In the genomic region with DNA sequence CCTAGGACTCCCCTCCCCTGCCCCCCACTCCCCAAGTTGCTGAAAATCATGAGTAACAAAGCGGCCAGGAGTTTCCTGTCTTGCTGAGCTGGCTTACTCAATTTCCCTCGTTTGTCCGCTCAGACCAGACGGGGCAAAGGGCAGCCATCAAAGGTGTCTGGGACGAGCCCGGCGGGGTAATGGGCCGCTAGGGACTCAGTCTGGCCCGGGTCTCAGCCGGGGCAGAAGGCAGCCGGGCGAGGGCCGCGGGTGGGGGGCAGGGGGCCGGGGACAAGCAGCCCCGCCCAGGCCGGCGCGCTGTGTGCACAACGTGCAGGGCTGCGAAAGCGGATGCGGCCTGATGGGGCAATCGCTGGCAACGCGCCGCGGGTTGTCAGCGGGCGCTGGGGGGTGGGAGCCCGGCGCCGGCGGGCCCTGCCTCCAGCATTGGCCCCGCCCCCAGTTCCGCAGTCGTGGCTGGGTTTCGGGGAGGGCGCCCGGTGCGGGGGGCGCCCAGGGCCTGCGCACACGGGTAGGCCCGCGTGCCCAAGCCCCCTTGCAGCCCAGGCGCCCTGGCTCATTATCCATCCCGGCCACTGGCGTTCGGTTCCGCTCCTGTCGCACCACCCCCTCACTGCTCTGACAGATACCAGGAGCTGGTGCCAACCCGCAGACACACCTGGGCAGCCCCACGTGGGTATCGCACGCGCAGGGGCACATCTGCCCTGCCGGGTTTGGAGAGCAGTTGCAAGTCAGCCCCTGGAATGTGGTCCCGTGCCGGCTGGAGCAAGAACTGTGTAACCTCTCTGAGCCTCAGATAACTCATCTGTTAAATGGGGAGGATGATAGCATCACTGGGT, we compare ENCODE assay signal across 1 cellular context.
TF ChIP-seq lines count a peak whose summit lies in the region.

No MANE protein-coding gene starts in this region.

TF ChIP-seq in HepG2, 621 proteins besides CTCF, POLR2A, EP300 and RAD21 (continued from another document and continues in another):
- TF ChIP-seq, protein P1, sequence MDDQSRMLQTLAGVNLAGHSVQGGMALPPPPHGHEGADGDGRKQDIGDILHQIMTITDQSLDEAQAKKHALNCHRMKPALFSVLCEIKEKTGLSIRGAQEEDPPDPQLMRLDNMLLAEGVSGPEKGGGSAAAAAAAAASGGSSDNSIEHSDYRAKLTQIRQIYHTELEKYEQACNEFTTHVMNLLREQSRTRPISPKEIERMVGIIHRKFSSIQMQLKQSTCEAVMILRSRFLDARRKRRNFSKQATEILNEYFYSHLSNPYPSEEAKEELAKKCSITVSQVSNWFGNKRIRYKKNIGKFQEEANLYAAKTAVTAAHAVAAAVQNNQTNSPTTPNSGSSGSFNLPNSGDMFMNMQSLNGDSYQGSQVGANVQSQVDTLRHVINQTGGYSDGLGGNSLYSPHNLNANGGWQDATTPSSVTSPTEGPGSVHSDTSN (CRISPR knock-in tag; IDR thresholded peaks at IDR 0.05; ENCODE audit: borderline replicate concordance), result 0 out of 2 replicates have a peak, but pooled peaks have one; percentile 21
- TF ChIP-seq ZNF12 (CRISPR knock-in tag; IDR thresholded peaks at IDR 0.05) (no peak; the same call in 1 of the 2 replicates), FOXC1 (CRISPR knock-in tag; IDR thresholded peaks at IDR 0.05; ENCODE audit: borderline replicate concordance) (peak; percentile 37; the same call in 1 of the 2 replicates), HOXA7 (CRISPR knock-in tag; IDR thresholded peaks at IDR 0.05) (no peak), CHD2 (IDR thresholded peaks at IDR 0.05; ENCODE audit: low read depth, low read length) (no peak), NCOR1 (IDR thresholded peaks at IDR 0.05; ENCODE audit: borderline replicate concordance, low read length) (peak; percentile 90; the same call in 1 of the 2 replicates), HMG20A (CRISPR knock-in tag; IDR thresholded peaks at IDR 0.05; ENCODE audit: borderline replicate concordance) (peak; percentile 11; the same call in 1 of the 2 replicates), EEA1 (CRISPR knock-in tag; IDR thresholded peaks at IDR 0.05; ENCODE audit: borderline replicate concordance) (no peak), FLYWCH1 (CRISPR knock-in tag; IDR thresholded peaks at IDR 0.05) (no peak), PHF20 (CRISPR knock-in tag; IDR thresholded peaks at IDR 0.05) (peak; percentile 60), SRSF4 (IDR thresholded peaks at IDR 0.05; ENCODE audit: low read depth, low read length, poor library complexity, severe bottlenecking) (no peak), AGO1 (IDR thresholded peaks at IDR 0.05; ENCODE audit: low read depth, low read length, poor library complexity, severe bottlenecking) (no peak), JUND (CRISPR knock-in tag; IDR thresholded peaks at IDR 0.05) (0 out of 2 replicates have a peak, but pooled peaks have one; percentile 47), TCF12 (IDR thresholded peaks at IDR 0.05) (no peak), TCF12 (CRISPR knock-in tag; IDR thresholded peaks at IDR 0.05) (peak; percentile 89), ZNF431 (CRISPR knock-in tag; IDR thresholded peaks at IDR 0.05; ENCODE audit: borderline replicate concordance, low read depth) (peak; percentile 68; the same call in 1 of the 2 replicates), NFRKB (IDR thresholded peaks at IDR 0.05) (no peak), ZNF713 (CRISPR knock-in tag; IDR thresholded peaks at IDR 0.05) (no peak), SSRP1 (CRISPR knock-in tag; IDR thresholded peaks at IDR 0.05) (peak; percentile 91), TSC22D2 (CRISPR knock-in tag; IDR thresholded peaks at IDR 0.05; ENCODE audit: borderline replicate concordance) (no peak), SOX5 (CRISPR knock-in tag; IDR thresholded peaks at IDR 0.05; ENCODE audit: borderline replicate concordance) (peak; percentile 68; the same call in 1 of the 2 replicates), ZNF569 (CRISPR knock-in tag; IDR thresholded peaks at IDR 0.05; ENCODE audit: borderline replicate concordance) (no peak), ZNF101 (CRISPR knock-in tag; IDR thresholded peaks at IDR 0.05; ENCODE audit: borderline replicate concordance, low read depth) (no peak), RBM39 (IDR thresholded peaks at IDR 0.05; ENCODE audit: low read depth, low read length, poor library complexity, severe bottlenecking) (peak; percentile 57), SIN3A (IDR thresholded peaks at IDR 0.05; ENCODE audit: borderline replicate concordance, low read depth, low read length) (peak; percentile 72; the same call in 1 of the 2 replicates), ARNTL (CRISPR knock-in tag; IDR thresholded peaks at IDR 0.05) (peak; percentile 91), HOXA3 (CRISPR knock-in tag; IDR thresholded peaks at IDR 0.05) (peak; percentile 89), ZNF530 (CRISPR knock-in tag; IDR thresholded peaks at IDR 0.05; ENCODE audit: low read depth) (no peak), MIER2 (CRISPR knock-in tag; IDR thresholded peaks at IDR 0.05) (no peak), RXRB (CRISPR knock-in tag; IDR thresholded peaks at IDR 0.05; ENCODE audit: borderline replicate concordance) (peak; percentile 79), DNMT3B (CRISPR knock-in tag; conservative IDR thresholded peaks at IDR 0.05) (no peak), CBX2 (IDR thresholded peaks at IDR 0.05; ENCODE audit: low read depth, low read length) (no peak), CBX2 (CRISPR knock-in tag; IDR thresholded peaks at IDR 0.05; ENCODE audit: low read depth) (no peak), FOSL1 (CRISPR knock-in tag; IDR thresholded peaks at IDR 0.05; ENCODE audit: borderline replicate concordance) (no peak), KLF9 (CRISPR knock-in tag; IDR thresholded peaks at IDR 0.05; ENCODE audit: low read depth) (no peak)
- TF ChIP-seq, protein P2, sequence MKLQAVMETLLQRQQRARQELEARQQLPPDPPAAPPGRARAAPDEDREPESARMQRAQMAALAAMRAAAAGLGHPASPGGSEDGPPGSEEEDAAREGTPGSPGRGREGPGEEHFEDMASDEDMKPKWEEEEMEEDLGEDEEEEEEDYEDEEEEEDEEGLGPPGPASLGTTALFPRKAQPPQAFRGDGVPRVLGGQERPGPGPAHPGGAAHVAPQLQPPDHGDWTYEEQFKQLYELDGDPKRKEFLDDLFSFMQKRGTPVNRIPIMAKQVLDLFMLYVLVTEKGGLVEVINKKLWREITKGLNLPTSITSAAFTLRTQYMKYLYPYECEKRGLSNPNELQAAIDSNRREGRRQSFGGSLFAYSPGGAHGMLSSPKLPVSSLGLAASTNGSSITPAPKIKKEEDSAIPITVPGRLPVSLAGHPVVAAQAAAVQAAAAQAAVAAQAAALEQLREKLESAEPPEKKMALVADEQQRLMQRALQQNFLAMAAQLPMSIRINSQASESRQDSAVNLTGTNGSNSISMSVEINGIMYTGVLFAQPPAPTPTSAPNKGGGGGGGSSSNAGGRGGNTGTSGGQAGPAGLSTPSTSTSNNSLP (IDR thresholded peaks at IDR 0.05; ENCODE audit: low read depth, low read length), result no peak
- TF ChIP-seq, protein P3, sequence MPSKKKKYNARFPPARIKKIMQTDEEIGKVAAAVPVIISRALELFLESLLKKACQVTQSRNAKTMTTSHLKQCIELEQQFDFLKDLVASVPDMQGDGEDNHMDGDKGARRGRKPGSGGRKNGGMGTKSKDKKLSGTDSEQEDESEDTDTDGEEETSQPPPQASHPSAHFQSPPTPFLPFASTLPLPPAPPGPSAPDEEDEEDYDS (CRISPR knock-in tag; IDR thresholded peaks at IDR 0.05), result peak; percentile 32; the same call in 1 of the 2 replicates
- TF ChIP-seq, protein P4, sequence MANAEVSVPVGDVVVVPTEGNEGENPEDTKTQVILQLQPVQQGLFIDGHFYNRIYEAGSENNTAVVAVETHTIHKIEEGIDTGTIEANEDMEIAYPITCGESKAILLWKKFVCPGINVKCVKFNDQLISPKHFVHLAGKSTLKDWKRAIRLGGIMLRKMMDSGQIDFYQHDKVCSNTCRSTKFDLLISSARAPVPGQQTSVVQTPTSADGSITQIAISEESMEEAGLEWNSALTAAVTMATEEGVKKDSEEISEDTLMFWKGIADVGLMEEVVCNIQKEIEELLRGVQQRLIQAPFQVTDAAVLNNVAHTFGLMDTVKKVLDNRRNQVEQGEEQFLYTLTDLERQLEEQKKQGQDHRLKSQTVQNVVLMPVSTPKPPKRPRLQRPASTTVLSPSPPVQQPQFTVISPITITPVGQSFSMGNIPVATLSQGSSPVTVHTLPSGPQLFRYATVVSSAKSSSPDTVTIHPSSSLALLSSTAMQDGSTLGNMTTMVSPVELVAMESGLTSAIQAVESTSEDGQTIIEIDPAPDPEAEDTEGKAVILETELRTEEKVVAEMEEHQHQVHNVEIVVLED (CRISPR knock-in tag; IDR thresholded peaks at IDR 0.05; ENCODE audit: borderline replicate concordance), result peak; percentile 76
- TF ChIP-seq, protein P5, sequence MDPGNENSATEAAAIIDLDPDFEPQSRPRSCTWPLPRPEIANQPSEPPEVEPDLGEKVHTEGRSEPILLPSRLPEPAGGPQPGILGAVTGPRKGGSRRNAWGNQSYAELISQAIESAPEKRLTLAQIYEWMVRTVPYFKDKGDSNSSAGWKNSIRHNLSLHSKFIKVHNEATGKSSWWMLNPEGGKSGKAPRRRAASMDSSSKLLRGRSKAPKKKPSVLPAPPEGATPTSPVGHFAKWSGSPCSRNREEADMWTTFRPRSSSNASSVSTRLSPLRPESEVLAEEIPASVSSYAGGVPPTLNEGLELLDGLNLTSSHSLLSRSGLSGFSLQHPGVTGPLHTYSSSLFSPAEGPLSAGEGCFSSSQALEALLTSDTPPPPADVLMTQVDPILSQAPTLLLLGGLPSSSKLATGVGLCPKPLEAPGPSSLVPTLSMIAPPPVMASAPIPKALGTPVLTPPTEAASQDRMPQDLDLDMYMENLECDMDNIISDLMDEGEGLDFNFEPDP (CRISPR knock-in tag; conservative IDR thresholded peaks at IDR 0.05), result no peak
- TF ChIP-seq, protein P6, sequence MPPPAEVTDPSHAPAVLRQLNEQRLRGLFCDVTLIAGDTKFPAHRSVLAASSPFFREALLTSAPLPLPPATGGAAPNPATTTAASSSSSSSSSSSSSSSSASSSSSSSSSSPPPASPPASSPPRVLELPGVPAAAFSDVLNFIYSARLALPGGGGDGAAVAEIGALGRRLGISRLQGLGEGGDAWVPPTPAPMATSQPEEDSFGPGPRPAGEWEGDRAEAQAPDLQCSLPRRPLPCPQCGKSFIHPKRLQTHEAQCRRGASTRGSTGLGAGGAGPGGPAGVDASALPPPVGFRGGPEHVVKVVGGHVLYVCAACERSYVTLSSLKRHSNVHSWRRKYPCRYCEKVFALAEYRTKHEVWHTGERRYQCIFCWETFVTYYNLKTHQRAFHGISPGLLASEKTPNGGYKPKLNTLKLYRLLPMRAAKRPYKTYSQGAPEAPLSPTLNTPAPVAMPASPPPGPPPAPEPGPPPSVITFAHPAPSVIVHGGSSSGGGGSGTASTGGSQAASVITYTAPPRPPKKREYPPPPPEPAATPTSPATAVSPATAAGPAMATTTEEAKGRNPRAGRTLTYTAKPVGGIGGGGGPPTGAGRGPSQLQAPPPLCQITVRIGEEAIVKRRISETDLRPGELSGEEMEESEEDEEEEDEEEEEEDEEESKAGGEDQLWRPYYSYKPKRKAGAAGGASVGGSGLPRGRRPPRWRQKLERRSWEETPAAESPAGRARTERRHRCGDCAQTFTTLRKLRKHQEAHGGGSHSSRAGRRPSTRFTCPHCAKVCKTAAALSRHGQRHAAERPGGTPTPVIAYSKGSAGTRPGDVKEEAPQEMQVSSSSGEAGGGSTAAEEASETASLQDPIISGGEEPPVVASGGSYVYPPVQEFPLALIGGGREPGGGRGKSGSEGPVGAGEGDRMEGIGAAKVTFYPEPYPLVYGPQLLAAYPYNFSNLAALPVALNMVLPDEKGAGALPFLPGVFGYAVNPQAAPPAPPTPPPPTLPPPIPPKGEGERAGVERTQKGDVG (CRISPR knock-in tag; IDR thresholded peaks at IDR 0.05; ENCODE audit: borderline replicate concordance), result no peak
- TF ChIP-seq, protein P7, sequence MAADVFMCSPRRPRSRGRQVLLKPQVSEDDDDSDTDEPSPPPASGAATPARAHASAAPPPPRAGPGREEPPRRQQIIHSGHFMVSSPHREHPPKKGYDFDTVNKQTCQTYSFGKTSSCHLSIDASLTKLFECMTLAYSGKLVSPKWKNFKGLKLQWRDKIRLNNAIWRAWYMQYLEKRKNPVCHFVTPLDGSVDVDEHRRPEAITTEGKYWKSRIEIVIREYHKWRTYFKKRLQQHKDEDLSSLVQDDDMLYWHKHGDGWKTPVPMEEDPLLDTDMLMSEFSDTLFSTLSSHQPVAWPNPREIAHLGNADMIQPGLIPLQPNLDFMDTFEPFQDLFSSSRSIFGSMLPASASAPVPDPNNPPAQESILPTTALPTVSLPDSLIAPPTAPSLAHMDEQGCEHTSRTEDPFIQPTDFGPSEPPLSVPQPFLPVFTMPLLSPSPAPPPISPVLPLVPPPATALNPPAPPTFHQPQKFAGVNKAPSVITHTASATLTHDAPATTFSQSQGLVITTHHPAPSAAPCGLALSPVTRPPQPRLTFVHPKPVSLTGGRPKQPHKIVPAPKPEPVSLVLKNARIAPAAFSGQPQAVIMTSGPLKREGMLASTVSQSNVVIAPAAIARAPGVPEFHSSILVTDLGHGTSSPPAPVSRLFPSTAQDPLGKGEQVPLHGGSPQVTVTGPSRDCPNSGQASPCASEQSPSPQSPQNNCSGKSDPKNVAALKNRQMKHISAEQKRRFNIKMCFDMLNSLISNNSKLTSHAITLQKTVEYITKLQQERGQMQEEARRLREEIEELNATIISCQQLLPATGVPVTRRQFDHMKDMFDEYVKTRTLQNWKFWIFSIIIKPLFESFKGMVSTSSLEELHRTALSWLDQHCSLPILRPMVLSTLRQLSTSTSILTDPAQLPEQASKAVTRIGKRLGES (CRISPR knock-in tag; IDR thresholded peaks at IDR 0.05; ENCODE audit: borderline replicate concordance), result peak; percentile 73; the same call in 1 of the 2 replicates
- TF ChIP-seq, protein P8, sequence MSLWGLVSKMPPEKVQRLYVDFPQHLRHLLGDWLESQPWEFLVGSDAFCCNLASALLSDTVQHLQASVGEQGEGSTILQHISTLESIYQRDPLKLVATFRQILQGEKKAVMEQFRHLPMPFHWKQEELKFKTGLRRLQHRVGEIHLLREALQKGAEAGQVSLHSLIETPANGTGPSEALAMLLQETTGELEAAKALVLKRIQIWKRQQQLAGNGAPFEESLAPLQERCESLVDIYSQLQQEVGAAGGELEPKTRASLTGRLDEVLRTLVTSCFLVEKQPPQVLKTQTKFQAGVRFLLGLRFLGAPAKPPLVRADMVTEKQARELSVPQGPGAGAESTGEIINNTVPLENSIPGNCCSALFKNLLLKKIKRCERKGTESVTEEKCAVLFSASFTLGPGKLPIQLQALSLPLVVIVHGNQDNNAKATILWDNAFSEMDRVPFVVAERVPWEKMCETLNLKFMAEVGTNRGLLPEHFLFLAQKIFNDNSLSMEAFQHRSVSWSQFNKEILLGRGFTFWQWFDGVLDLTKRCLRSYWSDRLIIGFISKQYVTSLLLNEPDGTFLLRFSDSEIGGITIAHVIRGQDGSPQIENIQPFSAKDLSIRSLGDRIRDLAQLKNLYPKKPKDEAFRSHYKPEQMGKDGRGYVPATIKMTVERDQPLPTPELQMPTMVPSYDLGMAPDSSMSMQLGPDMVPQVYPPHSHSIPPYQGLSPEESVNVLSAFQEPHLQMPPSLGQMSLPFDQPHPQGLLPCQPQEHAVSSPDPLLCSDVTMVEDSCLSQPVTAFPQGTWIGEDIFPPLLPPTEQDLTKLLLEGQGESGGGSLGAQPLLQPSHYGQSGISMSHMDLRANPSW (CRISPR knock-in tag; IDR thresholded peaks at IDR 0.05; ENCODE audit: borderline replicate concordance), result no peak
- TF ChIP-seq, protein P9, sequence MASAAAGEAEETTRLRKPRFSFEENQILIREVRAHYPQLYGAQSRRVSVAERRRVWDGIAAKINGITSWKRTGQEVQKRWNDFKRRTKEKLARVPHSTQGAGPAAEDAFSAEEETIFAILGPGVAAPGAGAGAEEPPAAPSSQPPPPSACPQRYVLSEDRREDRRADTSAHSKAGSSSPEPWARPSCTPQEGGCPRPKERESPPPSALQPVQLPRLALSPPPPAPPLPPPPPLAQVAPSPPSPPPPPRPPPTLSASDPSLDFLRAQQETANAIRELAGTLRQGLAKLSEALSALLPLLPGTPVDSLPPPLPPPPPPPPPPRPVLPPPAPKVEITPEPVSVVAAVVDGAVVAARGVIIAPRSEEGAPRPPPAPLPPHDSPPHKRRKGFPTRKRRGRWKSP (CRISPR knock-in tag; IDR thresholded peaks at IDR 0.05), result peak; percentile 43; the same call in 1 of the 2 replicates
